ENCODE assay signal across 10 cellular contexts in the genomic region with DNA sequence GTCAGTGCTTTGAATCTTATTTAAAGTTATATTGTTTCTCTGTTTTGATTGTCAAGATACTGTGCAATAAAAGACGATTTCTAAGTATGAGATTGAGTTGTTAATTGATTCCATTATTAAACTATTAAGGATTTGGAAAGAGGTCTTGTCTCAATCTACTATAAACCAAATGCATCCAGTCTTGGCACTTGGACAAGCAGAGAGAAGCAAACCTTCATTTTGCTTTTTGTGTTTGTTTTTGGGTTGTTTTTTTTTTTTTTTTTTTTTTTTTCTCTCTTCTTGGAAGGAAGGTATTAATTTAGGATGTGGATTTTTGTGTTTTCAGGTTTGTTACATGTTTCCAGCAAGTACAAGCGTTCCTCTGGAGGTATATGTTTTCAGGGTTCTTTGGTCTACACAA. TPM values are rescaled to one million over a fixed set of nuclear protein-coding genes. Genes with fewer than 3 reads are reported as not detected.
DNase-seq lines count a peak whose midpoint lies in the region; ATAC-seq, FAIRE-seq and TF ChIP-seq lines count a peak whose summit lies in the region.
"Had no signal": no experiment of that assay in that cellular context is flagged by ENCODE, and none has a peak within 500 bp of the region (broad histone marks: within the 10 kb centered on the region; RNA-seq: fewer than 3 reads in every experiment).

No MANE protein-coding gene starts in this region.

- CTCF ChIA-PET in AG04449 (lab: Yijun Ruan, JAX) (interaction anchor here (1.0 to 5.9 kb wide), 9 partner anchors 9 to 284 kb away, joined by 3 to 53 read pairs (median 4); no protein-coding TSS in a partner anchor), HEK293 (lab: Yijun Ruan, JAX) (interaction anchor here (0.9 to 1.0 kb wide), 2 partner anchors 9 to 26 kb away, joined by 3 read pairs; no protein-coding TSS in a partner anchor)

- H3K4me3 Mint-ChIP-seq in naive thymus-derived CD8-positive, alpha-beta T cell, result peak overlapping the region; percentile 81 to 94 (median 90)

- TF ChIP-seq CTCF in AG04449 (IDR thresholded peaks at IDR 0.05; ENCODE audit: insufficient read depth, low read length, missing control alignments) (no peak), HEK293 (tag by site-specific recombination; IDR thresholded peaks at IDR 0.05) (no peak), bronchial epithelial cell (IDR thresholded peaks at IDR 0.05; ENCODE audit: insufficient read depth, low read length, severe bottlenecking) (no peak)

- no peaks in the 10 kb centered on the region for H3K27me3 ChIP-seq in bronchial epithelial cell (ENCODE audit: control insufficient read depth, insufficient read depth, low read length)
- H3K27me3 ChIP-seq: right lobe of liver had no signal

- H3K9me3 ChIP-seq in HEK293 (ENCODE audit: control insufficient read depth, insufficient read depth, low read depth, low read length), result no peaks in the 10 kb centered on the region
- H3K9me3 ChIP-seq: right lobe of liver had no signal

- H3K9me3 Mint-ChIP-seq in naive thymus-derived CD8-positive, alpha-beta T cell, result peaks cover 0 to 2% (median 0%) of the 10 kb centered on the region in 9 donors

- H3K4me1 Mint-ChIP-seq in naive thymus-derived CD8-positive, alpha-beta T cell, result peaks cover 25 to 39% (median 37%) of the 10 kb centered on the region in 4 donors

- H3K27ac Mint-ChIP-seq in naive thymus-derived CD8-positive, alpha-beta T cell, result peak overlapping the region in 7 of 10 donors; percentile 71 to 90 (median 83)

- no peaks in the 10 kb centered on the region for H3K36me3 Mint-ChIP-seq in naive thymus-derived CD8-positive, alpha-beta T cell

- POLR2A ChIA-PET in AG04449 (lab: Yijun Ruan, JAX) (interaction anchor here (0.8 kb wide), 1 partner anchor 1390 kb away, joined by 3 read pairs; no protein-coding TSS in a partner anchor), HEK293 (lab: Yijun Ruan, JAX) (interaction anchor here (1.3 kb wide), 1 partner anchor 42 kb away, joined by 8 read pairs; a partner anchor contains a TSS)
- POLR2A ChIA-PET in naive thymus-derived CD8-positive, alpha-beta T cell (lab: Charles Lee), result no interaction called here

- H3K36me3 ChIP-seq in HEK293 (ENCODE audit: control insufficient read depth in 2 of 2, insufficient read depth in 1 of 2, low read length in 2 of 2) (no peaks in the 10 kb centered on the region), bronchial epithelial cell (ENCODE audit: control insufficient read depth, insufficient read depth, low read length) (no peaks in the 10 kb centered on the region)
- H3K36me3 ChIP-seq: right lobe of liver had no signal

- peaks cover 23% of the 10 kb centered on the region for H3K4me1 ChIP-seq in HEK293 (ENCODE audit: control insufficient read depth, insufficient read depth, low read length)

- peak overlapping the region; percentile 80 for H3K4me3 ChIP-seq in AG04449 (ENCODE audit: low read depth, low read length)
- peak overlapping the region; percentile 75 for H3K4me3 ChIP-seq in HEK293 (ENCODE audit: low read depth, low read length)
- H3K4me3 ChIP-seq in bronchial epithelial cell (ENCODE audit: low read depth, low read length), result peak overlapping the region; percentile 73

- no peak for ATAC-seq in naive thymus-derived CD8-positive, alpha-beta T cell
- ATAC-seq in GM18868 (IDR thresholded peaks at IDR 0.05; ENCODE audit: unreplicated experiment), result no peak
- ATAC-seq in left lobe of liver, result no peak
- ATAC-seq: right lobe of liver had no signal

- H3K27me3 Mint-ChIP-seq in naive thymus-derived CD8-positive, alpha-beta T cell, result peaks cover 0 to 2% (median 0%) of the 10 kb centered on the region in 5 donors

- no peak for DNase-seq in AG04449 (ENCODE audit: low read depth, low spot score)
- DNase-seq in bronchial epithelial cell (ENCODE audit: low read depth), result no peak
- no peak for DNase-seq in naive thymus-derived CD8-positive, alpha-beta T cell
- DNase-seq in HCEC 1CT, result no peak
- no peak for DNase-seq in cerebellar nuclear complex (lab: John Stamatoyannopoulos, UW)
- no peak for DNase-seq in left lobe of liver (ENCODE audit: low spot score)
- DNase-seq: foreskin melanocyte had no signal

- H3K27ac ChIP-seq in HEK293 (ENCODE audit: extremely low read depth, low read depth, low read length), result peak overlapping the region; percentile 96; the same call in 1 of the 2 replicates

- FAIRE-seq in bronchial epithelial cell (lab: Jason Lieb, UNC), result no peak

TF ChIP-seq in HEK293, 187 proteins besides CTCF, POLR2A, EP300 and RAD21:
- TF ChIP-seq ZNF768 (tag by site-specific recombination; IDR thresholded peaks at IDR 0.05), result no peak
- TF ChIP-seq, protein P1, sequence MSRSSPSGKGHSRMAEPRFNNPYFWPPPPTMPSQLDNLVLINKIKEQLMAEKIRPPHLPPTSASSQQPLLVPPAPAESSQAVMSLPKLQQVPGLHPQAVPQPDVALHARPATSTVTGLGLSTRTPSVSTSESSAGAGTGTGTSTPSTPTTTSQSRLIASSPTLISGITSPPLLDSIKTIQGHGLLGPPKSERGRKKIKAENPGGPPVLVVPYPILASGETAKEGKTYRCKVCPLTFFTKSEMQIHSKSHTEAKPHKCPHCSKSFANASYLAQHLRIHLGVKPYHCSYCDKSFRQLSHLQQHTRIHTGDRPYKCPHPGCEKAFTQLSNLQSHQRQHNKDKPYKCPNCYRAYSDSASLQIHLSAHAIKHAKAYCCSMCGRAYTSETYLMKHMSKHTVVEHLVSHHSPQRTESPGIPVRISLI (tag by site-specific recombination; IDR thresholded peaks at IDR 0.05), result peak; percentile 84; the same call in 1 of the 2 replicates

RNA-seq across cellular contexts. Expression of a gene that starts 1.6 kb away (rescaled TPM):
- total RNA-seq in bronchial epithelial cell (6.3 and 10.9 TPM in 2 replicates), left lobe of liver (8.4 TPM)
- 10 to 100 TPM; 19.1 to 20.2 TPM for total RNA-seq in naive thymus-derived CD8-positive, alpha-beta T cell
- 1 to 10 TPM; 1.6 to 2.7 (median 2.4) TPM for polyA plus RNA-seq in naive thymus-derived CD8-positive, alpha-beta T cell

RNA-seq across cellular contexts. Expression of a gene that starts 42.1 kb away (rescaled TPM):
- total RNA-seq in bronchial epithelial cell (12.9 and 13.4 TPM in 2 replicates), left lobe of liver (7.1 TPM)
- total RNA-seq in naive thymus-derived CD8-positive, alpha-beta T cell, result 10 to 100 TPM; 24.5 to 26.3 TPM
- polyA plus RNA-seq in naive thymus-derived CD8-positive, alpha-beta T cell, result 10 to 100 TPM; 13.2 to 14.5 (median 14.4) TPM
